In the genomic region with DNA sequence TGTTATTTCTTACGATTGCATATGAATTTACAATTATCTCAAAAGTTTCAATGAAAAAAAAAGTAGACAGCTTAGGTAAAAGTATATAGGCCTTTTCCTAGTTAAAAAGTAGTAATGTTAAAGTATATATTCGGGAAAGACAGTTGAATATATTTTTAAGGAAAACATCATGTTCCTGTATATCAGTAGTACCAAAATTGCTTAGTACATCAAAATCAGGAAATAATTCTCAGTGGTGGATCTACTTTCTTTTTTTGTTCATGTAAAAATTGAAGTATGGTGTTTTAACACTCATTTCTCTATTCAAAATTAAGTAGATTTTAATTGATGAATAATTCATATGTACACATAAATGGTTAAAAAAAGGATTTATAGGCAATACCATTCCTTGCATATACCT, we compare ENCODE assay signal across 7 cellular contexts.
"Had no signal": no experiment of that assay in that cellular context is flagged by ENCODE, and none has a peak within 500 bp of the region (broad histone marks: within the 10 kb centered on the region; RNA-seq: fewer than 3 reads in every experiment).

No MANE protein-coding gene starts in this region.

- H3K4me3 Mint-ChIP-seq: GM23338, H9 had no signal

- H3K4me2 ChIP-seq: GM23338 had no signal

- H3K9me3 Mint-ChIP-seq: GM23338, H9 had no signal

- ATAC-seq: GM23338 had no signal

- FAIRE-seq: H1, H54 had no signal

- DNase-seq: H9, HCEC 1CT, IMR-90, KBM-7 had no signal

- H3K4me3 ChIP-seq: GM23338 had no signal

- H3K27ac Mint-ChIP-seq: GM23338, H9 had no signal

- H2AFZ ChIP-seq: GM23338 had no signal
